10 cellular contexts compared by ENCODE assay signal in the genomic region with DNA sequence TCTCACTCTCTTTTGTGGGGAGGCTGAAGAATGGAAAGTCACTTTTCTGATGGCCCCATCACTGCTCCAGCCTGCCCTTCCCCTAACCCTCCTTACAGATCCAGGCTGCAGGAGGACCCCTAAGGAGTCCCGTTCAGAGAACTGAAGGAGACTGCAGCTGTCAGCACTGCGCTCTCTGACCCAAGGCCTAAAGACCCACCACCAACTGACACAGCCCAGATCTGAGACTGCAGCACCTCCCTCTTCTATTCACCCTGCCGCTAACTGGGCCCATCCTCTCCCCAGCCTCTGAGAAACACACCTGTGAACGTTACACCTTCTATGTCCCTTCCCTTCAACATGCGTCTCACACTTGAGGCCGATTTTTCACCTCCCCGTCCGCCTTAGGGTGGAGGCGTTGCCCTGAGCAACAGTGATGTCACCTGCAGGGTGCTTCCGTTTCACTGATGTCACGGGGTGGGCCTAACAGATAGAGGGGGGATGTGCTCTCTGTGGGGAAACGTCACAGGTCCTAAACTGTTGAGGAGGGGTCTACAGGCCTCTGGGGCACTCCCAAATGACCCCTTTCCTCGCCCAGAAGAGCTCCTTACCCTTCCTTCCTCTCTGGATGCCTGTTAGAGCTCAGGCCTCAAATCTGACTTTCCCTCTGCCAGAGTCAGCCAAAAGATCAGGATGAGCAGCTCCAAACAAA. TPM values are rescaled to one million over a fixed set of nuclear protein-coding genes. Genes with fewer than 3 reads are reported as not detected.
DNase-seq lines count a peak whose midpoint lies in the region; ATAC-seq, FAIRE-seq and TF ChIP-seq lines count a peak whose summit lies in the region.
"Had no signal": no experiment of that assay in that cellular context is flagged by ENCODE, and none has a peak within 500 bp of the region (broad histone marks: within the 10 kb centered on the region; RNA-seq: fewer than 3 reads in every experiment).

No MANE protein-coding gene starts in this region.

- peak overlapping the region; percentile 9 to 90 (median 49) for H3K4me3 Mint-ChIP-seq in T-cell
- H3K4me3 Mint-ChIP-seq in activated naive CD4-positive, alpha-beta T cell treated with anti-CD3 and anti-CD28 coated beads for 36 hours: peak overlapping the region; percentile 45

- 80 to 81% methylated on average over 12 to 13 of the region's 13 CpGs for WGBS in lower leg skin, 2 donors

- no peak for TF ChIP-seq CTCF in lower leg skin (IDR thresholded peaks at IDR 0.05)

- POLR2A ChIA-PET in T-cell (lab: Charles Lee): no interaction called here

- peaks cover 82 to 89% (median 87%) of the 10 kb centered on the region in 3 donors for H3K4me1 Mint-ChIP-seq in T-cell
- peaks cover 79% of the 10 kb centered on the region for H3K4me1 Mint-ChIP-seq in activated naive CD4-positive, alpha-beta T cell treated with anti-CD3 and anti-CD28 coated beads for 36 hours (ENCODE audit: low read depth)

- peak overlapping the region; percentile 87 to 89 for H3K27ac Mint-ChIP-seq in T-cell
- peak overlapping the region; percentile 77 for H3K27ac Mint-ChIP-seq in activated naive CD4-positive, alpha-beta T cell treated with anti-CD3 and anti-CD28 coated beads for 36 hours

- H3K9me3 Mint-ChIP-seq in T-cell: no peaks in the 10 kb centered on the region
- no peaks in the 10 kb centered on the region for H3K9me3 Mint-ChIP-seq in activated naive CD4-positive, alpha-beta T cell treated with anti-CD3 and anti-CD28 coated beads for 36 hours

- no peak for FAIRE-seq in GM12892 (lab: Jason Lieb, UNC)
- FAIRE-seq: colon had no signal

- TF ChIP-seq POLR2A in lower leg skin (IDR thresholded peaks at IDR 0.05) (no peak), GM12892 (IDR thresholded peaks at IDR 0.05; ENCODE audit: low read depth, low read length) (no peak)

- H3K4me3 ChIP-seq in lower leg skin (ENCODE audit: low read depth, poor library complexity, severe bottlenecking): no peak overlapping the region
- H3K4me3 ChIP-seq: MG63 had no signal

- peak; percentile 13 to 60 (median 25) for ATAC-seq in T-cell (replicated peaks in 1 of 4)
- no peak for ATAC-seq in HG03095 (IDR thresholded peaks at IDR 0.05; ENCODE audit: unreplicated experiment)
- ATAC-seq in HG03354 (IDR thresholded peaks at IDR 0.05; ENCODE audit: poor library complexity, severe bottlenecking, unreplicated experiment): no peak

- no peaks in the 10 kb centered on the region for H3K27me3 Mint-ChIP-seq in T-cell
- no peaks in the 10 kb centered on the region for H3K27me3 Mint-ChIP-seq in activated naive CD4-positive, alpha-beta T cell treated with anti-CD3 and anti-CD28 coated beads for 36 hours (ENCODE audit: low read depth)

- H3K36me3 Mint-ChIP-seq in T-cell: peaks cover 14% of the 10 kb centered on the region
- peaks cover 14% of the 10 kb centered on the region for H3K36me3 Mint-ChIP-seq in activated naive CD4-positive, alpha-beta T cell treated with anti-CD3 and anti-CD28 coated beads for 36 hours (ENCODE audit: low read depth)

- CTCF ChIA-PET in T-cell (lab: Charles Lee): interaction anchor here in 1 of 2 donors (1.0 to 1.1 kb wide), 2 partner anchors 12 to 20 kb away, joined by 3 to 5 read pairs; a partner anchor contains a TSS
- CTCF ChIA-PET in activated naive CD4-positive, alpha-beta T cell treated with anti-CD3 and anti-CD28 coated beads for 36 hours (lab: Charles Lee): interaction anchor here (1.0 to 7.0 kb wide), 4 partner anchors 18 to 42 kb away, joined by 3 to 67 read pairs (median 13); no protein-coding TSS in a partner anchor

- peak in 33 of 34 experiments; percentile 64 to 91 (median 83) for DNase-seq in T-cell
- peak; percentile 74 for DNase-seq in activated naive CD4-positive, alpha-beta T cell treated with anti-CD3 and anti-CD28 coated beads for 36 hours
- peak; percentile 14 to 73 for DNase-seq in lower leg skin (ENCODE audit: low spot score in 2 of 2)
- DNase-seq in stimulated activated CD8-positive, alpha-beta memory T cell treated with anti-CD3 and anti-CD28 coated beads, Interleukin-7, amount 100 ng/mL, for 4 hours (ENCODE audit: low read depth in 2 of 2): peak; percentile 44 to 74
- DNase-seq in DMS53 treated with DMSO at 0.1 percent for 48 hours (lab: John Stamatoyannopoulos, UW; ENCODE audit: unreplicated experiment): no peak
- DNase-seq in GM12892 (ENCODE audit: insufficient read length): no peak
- DNase-seq: MG63 had no signal

- intact Hi-C loops in activated naive CD4-positive, alpha-beta T cell treated with anti-CD3 and anti-CD28 coated beads for 36 hours (cut with micrococcal nuclease): loop anchor here (10.0 kb wide), 1 partner anchor 638 kb away; no protein-coding TSS in a partner anchor
- intact Hi-C loops in lower leg skin (cut with DNase I; ENCODE audit: low total_unique reads): no loop called here

RNA-seq across cellular contexts. Expression of a gene that starts 5.1 kb away (rescaled TPM):
- total RNA-seq in T-cell (10 to 100 TPM; 16.9 to 98.5 (median 25.0) TPM), lower leg skin (100 to 1,000 TPM in 3 of 4 donors, 10 to 100 TPM in 1; 77.8 to 182 (median 141) TPM)
- 10 to 100 TPM; 24.5 to 25.3 TPM for total RNA-seq in activated naive CD4-positive, alpha-beta T cell treated with anti-CD3 and anti-CD28 coated beads for 36 hours
- polyA plus RNA-seq in GM12892 (2012; ENCODE audit: missing spikeins): 2.7 TPM

RNA-seq across cellular contexts. Expression of a gene that starts 20.5 kb away (rescaled TPM):
- total RNA-seq in T-cell: not detected
- total RNA-seq in activated naive CD4-positive, alpha-beta T cell treated with anti-CD3 and anti-CD28 coated beads for 36 hours: under 1 TPM; 0.59 to 0.86 TPM
- total RNA-seq in lower leg skin: under 1 TPM in 3 of 4 donors, not detected in 1; 0.42 to 0.55 (median 0.44) TPM
- 0.19 TPM for polyA plus RNA-seq in GM12892 (2012; ENCODE audit: missing spikeins)

Comparison
In these comparisons a context has a peak if more than half of its experiments do, and no peak if none do; other contexts are left out.
1. ATAC-seq: peak in T-cell (4 of 4); none in HG03095 (single experiment) and HG03354 (single experiment).
2. DNase-seq: peak in T-cell (33 of 34), activated naive CD4-positive, alpha-beta T cell treated with anti-CD3 and anti-CD28 coated beads for 36 hours (single experiment), lower leg skin (2 of 2) and stimulated activated CD8-positive, alpha-beta memory T cell treated with anti-CD3 and anti-CD28 coated beads, Interleukin-7, amount 100 ng/mL, for 4 hours (2 of 2); none in DMS53 treated with DMSO at 0.1 percent for 48 hours (single experiment) and GM12892 (single experiment).